In genomic region chr14:67436006-67436866, GRCh38 we compare ENCODE assay signal across 1 cellular context.
TF ChIP-seq lines count a peak whose summit lies in the region.

No MANE protein-coding gene starts in this region.

TF ChIP-seq in HCT116, 20 proteins besides CTCF, POLR2A, EP300 and RAD21 (continued from another document):
- TF ChIP-seq ZBTB33 (IDR thresholded peaks at IDR 0.05; ENCODE audit: extremely low read depth, insufficient replicate concordance, low read length) (no peak), POLR2AphosphoS5 (IDR thresholded peaks at IDR 0.05; ENCODE audit: low read depth, low read length) (no peak), MAX (IDR thresholded peaks at IDR 0.05) (no peak), CBX3 (IDR thresholded peaks at IDR 0.05; ENCODE audit: low read depth) (no peak), SRF (IDR thresholded peaks at IDR 0.05; ENCODE audit: low read depth) (no peak)
